Comparison of ENCODE assay signal across 8 cellular contexts in genomic region chr6:66949191-66949661, GRCh38.
"Had no signal": no experiment of that assay in that cellular context is flagged by ENCODE, and none has a peak within 500 bp of the region (broad histone marks: within the 10 kb centered on the region; RNA-seq: fewer than 3 reads in every experiment).

No MANE protein-coding gene starts in this region.

- DNase-seq: GM23248, GOT3, H7, HFFc6 had no signal

- H3K27ac ChIP-seq: GM23248, HL-60 had no signal

- H3K36me3 ChIP-seq: HAP-1 had no signal

- FAIRE-seq: HepG2 had no signal

- ATAC-seq: HCT116, HepG2 had no signal

- H3K4me3 ChIP-seq: GM23248, HAP-1 had no signal

- H3K9ac ChIP-seq: GM23248 had no signal

- H3K9me3 ChIP-seq: HAP-1 had no signal

- H2AFZ ChIP-seq: GM23248 had no signal

- H3K4me1 ChIP-seq: HAP-1 had no signal
